ENCODE assay signal across 34 cellular contexts in genomic region chr1:117189726-117190125, GRCh38. TPM values are rescaled to one million over a fixed set of nuclear protein-coding genes. Genes with fewer than 3 reads are reported as not detected.
"Had no signal": no experiment of that assay in that cellular context is flagged by ENCODE, and none has a peak within 500 bp of the region (broad histone marks: within the 10 kb centered on the region; RNA-seq: fewer than 3 reads in every experiment).

No MANE protein-coding gene starts in this region.

- H3K9me3 ChIP-seq: adrenal gland had no signal

- H3K4me1 ChIP-seq: adrenal gland had no signal

- DNase-seq: activated B cell treated with CpG ODN at 0.5 μM for 24 hours; activated CD4-positive, alpha-beta memory T cell treated with anti-CD3 and anti-CD28 coated beads for 36 hours; activated CD4-positive, alpha-beta T cell treated with anti-CD3 and anti-CD28 coated beads for 4 hours; activated CD4-positive, alpha-beta T cell treated with anti-CD3 and anti-CD28 coated beads, Interleukin-2, amount 10 ng/mL, durations not matched to agents 24 days and 14 days; activated CD4-positive, alpha-beta T cell treated with anti-CD3 and anti-CD28 coated beads, Interleukin-2, amount 50 U/mL, for 1 hour; activated CD4-positive, alpha-beta T cell treated with anti-CD3 and anti-CD28 coated beads, Interleukin-2, amount 50 U/mL, for 4 hours; activated CD4-positive, CD25-positive, alpha-beta regulatory T cell treated with anti-CD3 and anti-CD28 coated beads, Interleukin-2, amount 50 U/mL, for 72 hours; activated CD8-positive, alpha-beta memory T cell treated with anti-CD3 and anti-CD28 coated beads, Interleukin-2, amount 50 U/mL, for 4 hours; activated CD8-positive, alpha-beta T cell treated with anti-CD3 and anti-CD28 coated beads for 36 hours; activated effector memory CD4-positive, alpha-beta T cell treated with anti-CD3 and anti-CD28 coated beads, Interleukin-2, amount 50 U/mL, for 16 hours; activated gamma-delta T cell treated with Interleukin-2 at 50 U/mL for 16 hours; activated naive CD4-positive, alpha-beta T cell; activated naive CD4-positive, alpha-beta T cell treated with anti-CD3 and anti-CD28 coated beads for 36 hours; activated naive CD4-positive, alpha-beta T cell treated with anti-CD3 and anti-CD28 coated beads, Interleukin-2, amount 50 U/mL, for 16 hours; activated naive CD8-positive, alpha-beta T cell treated with anti-CD3 and anti-CD28 coated beads for 36 hours; activated T-cell treated with anti-CD3 and anti-CD28 coated beads for 4 hours; activated T-cell treated with anti-CD3 and anti-CD28 coated beads, Interleukin-2, amount 50 U/mL, for 1 hour; activated T-cell treated with anti-CD3 and anti-CD28 coated beads, Interleukin-2, amount 50 U/mL, for 4 hours; activated T-cell treated with anti-CD3 and anti-CD28 coated beads, Interleukin-2, amount 50 U/mL, for 72 hours; adrenal gland; amniotic stem cell; aorta; caudate nucleus; cerebellar nuclear complex; T-helper 2 cell; T-helper 9 cell had no signal

- H3K27ac ChIP-seq: adrenal gland, cardiac muscle cell, VCaP had no signal

- H3K36me3 ChIP-seq: adrenal gland, cardiac muscle cell had no signal

- H3K4me3 ChIP-seq: adrenal gland, cardiac muscle cell had no signal

- FAIRE-seq: TTC549 had no signal

- H3K27me3 ChIP-seq: adrenal gland, cardiac muscle cell had no signal

RNA-seq across cellular contexts. Expression of gene VTCN1, which starts 21.0 kb away (rescaled TPM):
- total RNA-seq: activated B cell treated with CpG ODN at 0.5 μM for 24 hours; activated CD4-positive, alpha-beta memory T cell treated with anti-CD3 and anti-CD28 coated beads for 36 hours; activated CD4-positive, alpha-beta T cell treated with anti-CD3 and anti-CD28 coated beads, Interleukin-2, amount 10 ng/mL, durations not matched to agents 24 days and 14 days; activated CD8-positive, alpha-beta memory T cell treated with anti-CD3 and anti-CD28 coated beads for 36 hours; activated CD8-positive, alpha-beta T cell treated with anti-CD3 and anti-CD28 coated beads for 36 hours; activated naive CD4-positive, alpha-beta T cell treated with anti-CD3 and anti-CD28 coated beads for 36 hours; activated naive CD4-positive, alpha-beta T cell treated with anti-CD3 and anti-CD28 coated beads, Interleukin-2, amount 50 U/mL, for 72 hours; activated naive CD8-positive, alpha-beta T cell treated with anti-CD3 and anti-CD28 coated beads for 36 hours; activated T-cell treated with anti-CD3 and anti-CD28 coated beads, Interleukin-2, amount 50 U/mL, for 4 hours; activated T-cell treated with anti-CD3 and anti-CD28 coated beads, Interleukin-2, amount 50 U/mL, for 72 hours; activated T-helper 1 cell treated with anti-CD3 and anti-CD28 coated beads, Interleukin-12 subunit alpha, Interleukin-12 subunit beta, Interleukin-2, Interleukin-4 antibody, amounts not matched to agents 30 ng/mL and 10 ng/mL and 1 ng/mL, durations not matched to agents 14 hours and 24 hours and 36 hours; activated T-helper 17 cell treated with anti-CD3 and anti-CD28 coated beads, Interleukin-2, amount 50 U/mL, for 72 hours; adrenal gland; cardiac muscle cell; chondrocyte had no signal
- polyA plus RNA-seq: adrenal gland had no signal
